9 cellular contexts compared by ENCODE assay signal in genomic region chr2:231412616-231412963, GRCh38. TPM values are rescaled to one million over a fixed set of nuclear protein-coding genes. Genes with fewer than 3 reads are reported as not detected.
DNase-seq lines count a peak whose midpoint lies in the region; ATAC-seq and TF ChIP-seq lines count a peak whose summit lies in the region.
"Had no signal": no experiment of that assay in that cellular context is flagged by ENCODE, and none has a peak within 500 bp of the region (broad histone marks: within the 10 kb centered on the region; RNA-seq: fewer than 3 reads in every experiment).

No MANE protein-coding gene starts in this region.

- H3K4me1 ChIP-seq in SJSA1 (replicated peaks): peaks cover 14% of the 10 kb centered on the region
- peaks cover 14% of the 10 kb centered on the region for H3K4me1 ChIP-seq in left ventricle myocardium inferior
- peaks cover 8% of the 10 kb centered on the region for H3K4me1 ChIP-seq in skeletal muscle satellite cell (ENCODE audit: control insufficient read depth, insufficient read depth, low read length)

- intact Hi-C loops in left ventricle myocardium inferior (cut with micrococcal nuclease): loop anchor here (10.0 kb wide), 1 partner anchor 188 kb away; no protein-coding TSS in a partner anchor

- H3K27ac ChIP-seq in SJSA1 (no peak overlapping the region), left ventricle myocardium inferior (replicated peaks) (no peak overlapping the region)

- peak overlapping the region; percentile 92 for H3K4me2 ChIP-seq in skeletal muscle satellite cell (ENCODE audit: low read length)

- no peaks in the 10 kb centered on the region for H3K27me3 ChIP-seq in SJSA1 (replicated peaks)
- H3K27me3 ChIP-seq in left ventricle myocardium inferior (ENCODE audit: low read depth): peaks cover 13% of the 10 kb centered on the region
- peaks cover under 1% of the 10 kb centered on the region for H3K27me3 ChIP-seq in skeletal muscle satellite cell (ENCODE audit: control insufficient read depth, insufficient read depth, low read length)

- peak; percentile 8 for ATAC-seq in GM19438 (IDR thresholded peaks at IDR 0.05; ENCODE audit: low read depth, unreplicated experiment)

- TF ChIP-seq CTCF in left ventricle myocardium inferior (IDR thresholded peaks at IDR 0.05; ENCODE audit: borderline replicate concordance): no peak

- H3K9me3 ChIP-seq in SJSA1 (replicated peaks) (no peaks in the 10 kb centered on the region; the same call in 1 of the 2 replicates), left ventricle myocardium inferior (replicated peaks) (peaks cover 11% of the 10 kb centered on the region), skeletal muscle satellite cell (replicated peaks; ENCODE audit: low read length) (peaks cover 6% of the 10 kb centered on the region)

- H3K4me3 ChIP-seq in SJSA1: peak overlapping the region; percentile 51
- H3K4me3 ChIP-seq in left ventricle myocardium inferior: peak overlapping the region; percentile 74
- H3K4me3 ChIP-seq in skeletal muscle satellite cell (ENCODE audit: low read length): peak overlapping the region; percentile 72

- peak overlapping the region; percentile 48 for H3K9ac ChIP-seq in skeletal muscle satellite cell (ENCODE audit: low read depth, low read length)

- DNase-seq in SJSA1 (ENCODE audit: low read depth in 1 of 2, low spot score in 2 of 2): no peak
- no peak for DNase-seq in left ventricle myocardium inferior
- DNase-seq in T-helper 9 cell: no peak
- DNase-seq in NK-92 (lab: John Stamatoyannopoulos, UW; ENCODE audit: unreplicated experiment): no peak
- DNase-seq in NAMALWA (ENCODE audit: low spot score): no peak
- no peak for DNase-seq in epidermal melanocyte (ENCODE audit: insufficient read length, low spot score)

- no peaks in the 10 kb centered on the region for H3K36me3 ChIP-seq in SJSA1
- no peaks in the 10 kb centered on the region for H3K36me3 ChIP-seq in left ventricle myocardium inferior
- no peaks in the 10 kb centered on the region for H3K36me3 ChIP-seq in skeletal muscle satellite cell (ENCODE audit: insufficient read depth, low read length)

RNA-seq across cellular contexts. Expression of gene B3GNT7, which starts 17.1 kb away (rescaled TPM):
- not detected in 2 replicates for total RNA-seq in SJSA1 (2014; rRNA removed; shearing (Covaris generic))
- total RNA-seq in left ventricle myocardium inferior: 2.4 TPM
- under 0.01 TPM in 1 of 2 replicates, not detected in the other for total RNA-seq in skeletal muscle satellite cell (2012; rRNA removed)
- total RNA-seq: T-helper 1 cell treated with Interleukin-12 subunit alpha and Interleukin-12 subunit beta and Interleukin-4 antibody, amounts not matched to agents 30 ng/mL and 1 ng/mL, for 36 hours had no signal

RNA-seq across cellular contexts. Expression of gene NCL, which starts 51.7 kb away (rescaled TPM):
- 257 and 292 TPM in 2 replicates for total RNA-seq in SJSA1 (2014; rRNA removed; shearing (Covaris generic))
- total RNA-seq in left ventricle myocardium inferior: 262 TPM
- 190 and 223 TPM in 2 replicates for total RNA-seq in skeletal muscle satellite cell (2012; rRNA removed)
